Comparison of ENCODE assay signal across 17 cellular contexts in the genomic region with DNA sequence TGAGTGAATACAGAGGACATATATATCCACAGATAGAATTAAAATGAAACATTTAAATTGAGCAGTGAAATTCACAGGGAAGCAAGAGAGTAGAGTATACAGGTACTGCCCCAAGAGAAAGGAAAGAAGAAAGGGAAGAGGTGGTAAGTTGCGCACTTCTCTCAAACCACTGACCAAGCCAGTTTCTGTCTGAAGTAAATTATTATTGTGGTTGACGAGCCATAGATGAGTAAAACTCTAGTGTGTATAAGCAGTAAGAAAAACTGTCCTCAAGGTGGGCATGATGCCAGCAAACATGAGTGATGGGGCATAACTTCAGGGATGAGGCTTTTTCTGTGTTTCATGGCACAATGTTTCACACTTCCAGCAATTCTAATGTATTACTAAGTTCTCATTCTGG. TPM values are rescaled to one million over a fixed set of nuclear protein-coding genes. Genes with fewer than 3 reads are reported as not detected.
A peak's percentile ranks its signal among the peaks of the same experiment; 100 is the strongest.
DNase-seq lines count a peak whose midpoint lies in the region; TF ChIP-seq lines count a peak whose summit lies in the region.
"Had no signal": no experiment of that assay in that cellular context is flagged by ENCODE, and none has a peak within 500 bp of the region (broad histone marks: within the 10 kb centered on the region; RNA-seq: fewer than 3 reads in every experiment).

No MANE protein-coding gene starts in this region.

- no peaks in the 10 kb centered on the region for H3K9me3 ChIP-seq in suprapubic skin
- H3K9me3 ChIP-seq: colonic mucosa, transverse colon had no signal

- H3K27ac ChIP-seq in suprapubic skin: no peak overlapping the region
- H3K27ac ChIP-seq: colonic mucosa, KMS-11, transverse colon had no signal

- H3K4me1 ChIP-seq in suprapubic skin: peaks cover 8% of the 10 kb centered on the region
- H3K4me1 ChIP-seq: colonic mucosa had no signal

- H3K27me3 ChIP-seq in suprapubic skin: no peaks in the 10 kb centered on the region
- H3K27me3 ChIP-seq: colonic mucosa had no signal

- TF ChIP-seq CTCF in GM12865 (IDR thresholded peaks at IDR 0.05; ENCODE audit: insufficient read depth, low read depth, low read length, missing control alignments) (no peak), suprapubic skin (IDR thresholded peaks at IDR 0.05) (no peak)

- H3K4me3 ChIP-seq in GM12865 (ENCODE audit: low read depth, low read length): no peak overlapping the region
- no peak overlapping the region for H3K4me3 ChIP-seq in suprapubic skin
- H3K4me3 ChIP-seq: colonic mucosa, transverse colon had no signal

- no peaks in the 10 kb centered on the region for H3K36me3 ChIP-seq in suprapubic skin
- H3K36me3 ChIP-seq: colonic mucosa, transverse colon had no signal

- no peak for TF ChIP-seq EP300 in suprapubic skin (IDR thresholded peaks at IDR 0.05)

- DNase-seq in GM12865 (ENCODE audit: low read depth) (peak; percentile 4), HT1080 (ENCODE audit: low read depth) (peak; percentile 53), astrocyte of the hippocampus (ENCODE audit: low read depth, low spot score) (peak; percentile 10), iris pigment epithelial cell (ENCODE audit: low read depth) (peak; percentile 21), SIG-M5 (lab: John Stamatoyannopoulos, UW) (no peak), NCI-H774 (lab: John Stamatoyannopoulos, UW) (no peak), COR-L47 (lab: John Stamatoyannopoulos, UW) (no peak), suprapubic skin (ENCODE audit: low spot score in 2 of 2) (no peak)
- DNase-seq: activated CD4-positive, alpha-beta T cell treated with anti-CD3 and anti-CD28 coated beads for 1 hour; C1 segment of cervical spinal cord; colonic mucosa; natural killer cell; NCI-H2029; NCI-H526; stimulated activated CD4-positive, alpha-beta T cell treated with anti-CD3 and anti-CD28 coated beads, Interleukin-2, amount 100 ng/mL, for 24 hours; transverse colon had no signal

- no peak for TF ChIP-seq POLR2A in suprapubic skin (IDR thresholded peaks at IDR 0.05)

- WGBS in suprapubic skin: 65% methylated on average over 2 of the region's 2 CpGs

RNA-seq across cellular contexts. Expression of gene BET1, which starts 4.4 kb away (rescaled TPM):
- total RNA-seq in HT1080 (2014; rRNA removed; shearing (Covaris generic)): 21.0 and 27.2 TPM in 2 replicates
- 42.9 and 45.5 TPM in 2 replicates for polyA plus RNA-seq in HT1080 (2015; cell fraction: cytosol; rRNA removed)
- 35.1 and 42.4 TPM in 2 replicates for polyA plus RNA-seq in HT1080 (2015; cell fraction: nucleus; rRNA removed)
- total RNA-seq in suprapubic skin: 10 to 100 TPM; 12.7 to 37.0 (median 14.2) TPM

Comparison
In these comparisons a context has a peak if more than half of its experiments do, and no peak if none do; other contexts are left out.
1. DNase-seq: peak in GM12865 (single experiment), HT1080 (single experiment), astrocyte of the hippocampus (single experiment) and iris pigment epithelial cell (single experiment); none in SIG-M5 (single experiment), NCI-H774 (single experiment), COR-L47 (single experiment) and suprapubic skin (0 of 2).